In genomic region chr6:17473554-17473953, GRCh38 we compare ENCODE assay signal across 11 cellular contexts.
A peak's percentile ranks its signal among the peaks of the same experiment; 100 is the strongest.
DNase-seq lines count a peak whose midpoint lies in the region; ATAC-seq, FAIRE-seq and TF ChIP-seq lines count a peak whose summit lies in the region.
"Had no signal": no experiment of that assay in that cellular context is flagged by ENCODE, and none has a peak within 500 bp of the region (broad histone marks: within the 10 kb centered on the region; RNA-seq: fewer than 3 reads in every experiment).

No MANE protein-coding gene starts in this region.

- no peak overlapping the region for H3K4me3 Mint-ChIP-seq in HFFc6

- H3K27me3 Mint-ChIP-seq in HFFc6 (ENCODE audit: insufficient read depth), result peaks cover 2% of the 10 kb centered on the region

- no peak for FAIRE-seq in kidney (lab: Jason Lieb, UNC)

- H3K9me3 Mint-ChIP-seq in HFFc6, result no peaks in the 10 kb centered on the region

- peak overlapping the region; percentile 19 to 88 (median 78) for H3K27ac ChIP-seq in heart right ventricle
- H3K27ac ChIP-seq in gastrocnemius medialis, result peak overlapping the region; percentile 93 to 98 (median 95)
- no peak overlapping the region for H3K27ac ChIP-seq in kidney (ENCODE audit: low read depth in 2 of 2, low read length in 2 of 2)
- no peak overlapping the region for H3K27ac ChIP-seq in ovary
- H3K27ac ChIP-seq: adrenal gland had no signal

- intact Hi-C loops in heart right ventricle (cut with DNase I) (loop anchor here in 3 of 10 donors (5.0 to 10.0 kb wide), 3 partner anchors 176 to 189 kb away; partner anchors contain the start of gene RBM24 (in 1 of the 3)), gastrocnemius medialis (cut with DNase I; ENCODE audit: low total_unique reads) (loop anchor here (5.0 kb wide), 4 partner anchors 81 to 261 kb away; partner anchors contain the start of gene CAP2), kidney (cut with DNase I) (no loop called here), ovary (cut with DNase I) (loop anchor here in 1 of 4 donors (5.0 kb wide), 2 partner anchors 514 to 726 kb away; partner anchors contain the start of gene KIF13A)

- peaks cover 37% of the 10 kb centered on the region for H3K36me3 Mint-ChIP-seq in HFFc6 (ENCODE audit: low read depth)

- in situ Hi-C loops in gastrocnemius medialis (cut with MboI; ENCODE audit: low sequenced_read_pairs in 4 of 4), result loop anchor here in 1 of 4 donors (10.0 kb wide), 1 partner anchor 189 kb away; the partner anchor contains the start of gene RBM24

- no peak for TF ChIP-seq EP300 in ovary (IDR thresholded peaks at IDR 0.05)

- peak; percentile 73 to 96 (median 86) for ATAC-seq in heart right ventricle
- ATAC-seq in gastrocnemius medialis, result peak; percentile 76 to 84

- no peaks in the 10 kb centered on the region for H3K9me3 ChIP-seq in heart right ventricle
- H3K9me3 ChIP-seq in gastrocnemius medialis, result no peaks in the 10 kb centered on the region
- H3K9me3 ChIP-seq in kidney (ENCODE audit: control insufficient read depth in 1 of 2, low read length in 2 of 2), result no peaks in the 10 kb centered on the region
- no peaks in the 10 kb centered on the region for H3K9me3 ChIP-seq in ovary
- H3K9me3 ChIP-seq: adrenal gland, Caco-2 had no signal

- H3K9ac ChIP-seq in kidney (ENCODE audit: low read length in 2 of 2), result no peak overlapping the region

- TF ChIP-seq CTCF in HFFc6 (IDR thresholded peaks at IDR 0.05) (no peak), heart right ventricle (IDR thresholded peaks at IDR 0.05) (no peak), gastrocnemius medialis (IDR thresholded peaks at IDR 0.05 in 4 of 5, conservative IDR thresholded peaks at IDR 0.05 in 1 of 5) (no peak), kidney (IDR thresholded peaks at IDR 0.05; ENCODE audit: borderline replicate concordance, extremely low read depth, insufficient read depth) (no peak), ovary (IDR thresholded peaks at IDR 0.05) (no peak)

- 0 out of 2 replicates have a peak overlapping the region, but pooled peaks have one; percentile 67 for H3K27ac Mint-ChIP-seq in HFFc6

- peaks cover 0 to 32% (median 12%) of the 10 kb centered on the region in 9 donors for H3K4me1 ChIP-seq in heart right ventricle
- H3K4me1 ChIP-seq in gastrocnemius medialis, result peaks cover 68 to 79% of the 10 kb centered on the region in 2 donors
- peaks cover 4 to 13% of the 10 kb centered on the region in 2 donors for H3K4me1 ChIP-seq in kidney (ENCODE audit: control insufficient read depth in 1 of 2, insufficient read depth in 1 of 2, low read depth in 1 of 2, low read length in 2 of 2)
- H3K4me1 ChIP-seq in ovary (ENCODE audit: insufficient read depth), result no peaks in the 10 kb centered on the region

- 26 to 32% methylated on average over 2 of the region's 2 CpGs for WGBS in heart right ventricle, 2 donors
- WGBS in ovary, 3 donors, result 30 to 43% (median 34%) methylated on average over 2 of the region's 2 CpGs

- peaks cover 59% of the 10 kb centered on the region for H3K4me1 Mint-ChIP-seq in HFFc6 (ENCODE audit: low read depth)

- TF ChIP-seq POLR2A in gastrocnemius medialis (IDR thresholded peaks at IDR 0.05), result peak; percentile 61 to 76
- no peak for TF ChIP-seq POLR2A in ovary (IDR thresholded peaks at IDR 0.05)

- no peaks in the 10 kb centered on the region for H3K27me3 ChIP-seq in heart right ventricle
- no peaks in the 10 kb centered on the region for H3K27me3 ChIP-seq in gastrocnemius medialis
- H3K27me3 ChIP-seq in ovary, result no peaks in the 10 kb centered on the region
- H3K27me3 ChIP-seq: adrenal gland had no signal

- H3K4me3 ChIP-seq in heart right ventricle, result no peak overlapping the region
- H3K4me3 ChIP-seq in gastrocnemius medialis, result no peak overlapping the region
- no peak overlapping the region for H3K4me3 ChIP-seq in kidney (ENCODE audit: low read length in 2 of 2)
- H3K4me3 ChIP-seq in ovary, result no peak overlapping the region
- H3K4me3 ChIP-seq: adrenal gland had no signal

- H3K36me3 ChIP-seq in heart right ventricle, result no peaks in the 10 kb centered on the region
- H3K36me3 ChIP-seq in gastrocnemius medialis, result no peaks in the 10 kb centered on the region
- H3K36me3 ChIP-seq in kidney (ENCODE audit: control insufficient read depth in 1 of 2, insufficient read depth in 2 of 2, low read length in 2 of 2), result no peaks in the 10 kb centered on the region
- H3K36me3 ChIP-seq in ovary, result no peaks in the 10 kb centered on the region
- H3K36me3 ChIP-seq: adrenal gland had no signal

- no peak for DNase-seq in HFFc6
- peak; percentile 95 for DNase-seq in NCI-H446 treated with DMSO at 0.1 percent for 48 hours (lab: John Stamatoyannopoulos, UW)
- DNase-seq in heart right ventricle, result peak in 1 of 2 donors; percentile 32
- DNase-seq in gastrocnemius medialis, result peak; percentile 56 to 66
- no peak for DNase-seq in AG08395 (ENCODE audit: low spot score)
- DNase-seq in kidney, result no peak
- no peak for DNase-seq in cerebellar nuclear complex (lab: John Stamatoyannopoulos, UW)
- no peak for DNase-seq in ovary
- DNase-seq: activated CD8-positive, alpha-beta memory T cell treated with anti-CD3 and anti-CD28 coated beads, Interleukin-2, amount 50 U/mL, for 48 hours; adrenal gland; Caco-2 had no signal

Comparison
In these comparisons a context has a peak if more than half of its experiments do, and no peak if none do; other contexts are left out.
1. DNase-seq: peak in NCI-H446 treated with DMSO at 0.1 percent for 48 hours (single experiment) and gastrocnemius medialis (2 of 2); none in HFFc6 (single experiment), AG08395 (single experiment), kidney (single experiment), cerebellar nuclear complex (0 of 2) and ovary (0 of 5).
2. H3K27ac ChIP-seq: peak in heart right ventricle (10 of 10) and gastrocnemius medialis (4 of 4); none in kidney (0 of 2) and ovary (0 of 2).